Comparison of ENCODE assay signal across 11 cellular contexts in the genomic region with DNA sequence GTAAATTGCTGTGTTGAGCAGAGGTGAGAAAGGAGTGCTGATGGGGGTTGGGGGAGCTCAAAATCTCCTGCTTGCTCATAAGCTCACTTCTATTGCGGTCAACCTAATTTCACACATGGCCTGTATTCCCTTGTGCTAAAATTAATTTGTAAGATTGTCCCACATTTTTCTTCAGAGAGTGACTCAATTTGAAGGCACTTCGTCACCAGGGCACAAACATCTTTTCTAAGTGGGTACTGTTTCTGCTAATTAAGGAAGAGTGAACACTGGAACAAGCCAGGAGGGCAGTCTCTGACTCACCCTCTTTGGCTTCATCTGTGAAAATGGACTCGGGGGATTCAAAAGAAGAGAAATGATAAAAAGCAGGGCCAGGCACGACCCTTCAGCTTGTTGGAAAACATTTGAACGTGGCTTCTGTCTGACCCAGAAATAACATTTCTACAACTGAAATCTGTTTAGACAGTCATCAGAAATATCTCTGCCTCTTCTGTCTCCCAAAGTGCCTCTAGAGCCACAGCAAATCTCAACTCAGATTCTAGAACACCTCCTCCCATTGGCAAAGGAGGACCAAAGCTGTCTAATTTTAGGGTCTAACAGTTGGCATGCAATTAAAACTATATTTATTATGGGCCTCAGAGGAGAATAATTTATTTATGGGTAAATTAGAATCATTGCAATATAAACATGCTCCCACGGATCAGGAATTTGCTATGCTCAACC. TPM values are rescaled to one million over a fixed set of nuclear protein-coding genes. Genes with fewer than 3 reads are reported as not detected.
DNase-seq lines count a peak whose midpoint lies in the region; ATAC-seq and TF ChIP-seq lines count a peak whose summit lies in the region.
"Had no signal": no experiment of that assay in that cellular context is flagged by ENCODE, and none has a peak within 500 bp of the region (broad histone marks: within the 10 kb centered on the region; RNA-seq: fewer than 3 reads in every experiment).

No MANE protein-coding gene starts in this region.

- H3K36me3 ChIP-seq in left ventricle myocardium inferior (no peaks in the 10 kb centered on the region), thoracic aorta (no peaks in the 10 kb centered on the region)
- H3K36me3 ChIP-seq: lower lobe of right lung had no signal

- peak; percentile 67 for ATAC-seq in left ventricle myocardium superior
- peak; percentile 61 for ATAC-seq in HG03039 (IDR thresholded peaks at IDR 0.05; ENCODE audit: unreplicated experiment)
- peak; percentile 63 for ATAC-seq in thoracic aorta (ENCODE audit: insufficient number of reproducible peaks, low FRiP score, low read depth)
- ATAC-seq: lower lobe of right lung had no signal

- DNase-seq in left ventricle myocardium superior = no peak
- DNase-seq in left ventricle myocardium inferior = no peak
- DNase-seq in cardiac fibroblast (ENCODE audit: low read depth in 2 of 2) = peak; percentile 31 to 40
- no peak for DNase-seq in thoracic aorta (ENCODE audit: low spot score)
- no peak for DNase-seq in SKM-1 (lab: John Stamatoyannopoulos, UW; ENCODE audit: unreplicated experiment)
- DNase-seq in HFFc6 = no peak
- no peak for DNase-seq in stimulated activated CD4-positive, alpha-beta T cell treated with anti-CD3 and anti-CD28 coated beads, Interleukin-2, amount 100 ng/mL, for 24 hours
- DNase-seq: activated gamma-delta T cell, lower lobe of right lung, posterior cingulate gyrus had no signal

- H3K9me3 Mint-ChIP-seq in HFFc6 = no peaks in the 10 kb centered on the region

- no peak for TF ChIP-seq CTCF in left ventricle myocardium inferior (IDR thresholded peaks at IDR 0.05; ENCODE audit: borderline replicate concordance)
- no peak for TF ChIP-seq CTCF in cardiac fibroblast (IDR thresholded peaks at IDR 0.05; ENCODE audit: low read depth, low read length)
- TF ChIP-seq CTCF in thoracic aorta (IDR thresholded peaks at IDR 0.05) = no peak
- no peak for TF ChIP-seq CTCF in HFFc6 (IDR thresholded peaks at IDR 0.05)

- H3K4me1 Mint-ChIP-seq in HFFc6 (ENCODE audit: low read depth) = peaks cover 12% of the 10 kb centered on the region

- no peaks in the 10 kb centered on the region for H3K36me3 Mint-ChIP-seq in HFFc6 (ENCODE audit: low read depth)

- no peak overlapping the region for H3K4me3 Mint-ChIP-seq in HFFc6

- H3K9me3 ChIP-seq in left ventricle myocardium inferior (replicated peaks) = no peaks in the 10 kb centered on the region
- H3K9me3 ChIP-seq in thoracic aorta = no peaks in the 10 kb centered on the region
- H3K9me3 ChIP-seq: lower lobe of right lung had no signal

- H3K27ac ChIP-seq in left ventricle myocardium inferior (replicated peaks) = no peak overlapping the region
- no peak overlapping the region for H3K27ac ChIP-seq in thoracic aorta
- H3K27ac ChIP-seq: lower lobe of right lung had no signal

- intact Hi-C loops in left ventricle myocardium superior (cut with micrococcal nuclease) = no loop called here
- intact Hi-C loops in left ventricle myocardium inferior (cut with micrococcal nuclease) = no loop called here

- H3K4me3 ChIP-seq in left ventricle myocardium inferior = no peak overlapping the region
- no peak overlapping the region for H3K4me3 ChIP-seq in cardiac fibroblast (replicated peaks in 1 of 2; ENCODE audit: low read depth in 2 of 2, low read length in 2 of 2)
- H3K4me3 ChIP-seq in thoracic aorta = no peak overlapping the region
- H3K4me3 ChIP-seq: lower lobe of right lung had no signal

- H3K27ac Mint-ChIP-seq in HFFc6 = no peak overlapping the region

- peaks cover 4% of the 10 kb centered on the region; the same call in 1 of the 2 replicates for H3K27me3 Mint-ChIP-seq in HFFc6 (ENCODE audit: insufficient read depth)

- peaks cover 18% of the 10 kb centered on the region for H3K4me1 ChIP-seq in left ventricle myocardium inferior
- H3K4me1 ChIP-seq in thoracic aorta (ENCODE audit: control insufficient read depth in 1 of 2, low read depth in 2 of 2) = peaks cover 5% of the 10 kb centered on the region in 2 donors
- H3K4me1 ChIP-seq: lower lobe of right lung had no signal

- H3K27me3 ChIP-seq in left ventricle myocardium inferior (ENCODE audit: low read depth) = no peaks in the 10 kb centered on the region
- H3K27me3 ChIP-seq in thoracic aorta (replicated peaks; ENCODE audit: insufficient read depth) = no peaks in the 10 kb centered on the region

RNA-seq across cellular contexts. Expression of gene FEM1C, which starts 49.8 kb away (rescaled TPM):
- total RNA-seq in left ventricle myocardium superior = 43.1 TPM
- total RNA-seq in left ventricle myocardium inferior = 59.3 TPM
- total RNA-seq in thoracic aorta = 10 to 100 TPM; 14.1 to 35.6 TPM
- 10 to 100 TPM; 12.1 to 15.9 (median 14.9) TPM for total RNA-seq in HFFc6 (2021; fragmentation: NEBNext Ultra II Directional; extraction: Animal tissue kit (Norgen Biotek cat#: 25700))

Comparison
In these comparisons a context has a peak if more than half of its experiments do, and no peak if none do; other contexts are left out.
1. DNase-seq: peak in cardiac fibroblast (2 of 2); none in left ventricle myocardium superior (single experiment), left ventricle myocardium inferior (single experiment), thoracic aorta (single experiment), SKM-1 (single experiment), HFFc6 (single experiment) and stimulated activated CD4-positive, alpha-beta T cell treated with anti-CD3 and anti-CD28 coated beads, Interleukin-2, amount 100 ng/mL, for 24 hours (0 of 2).
2. Peak in every context shown above with its lines, with median percentiles within 50 percentile points of each other: ATAC-seq.